25 cellular contexts compared by ENCODE assay signal in genomic region chr2:219183151-219183757, GRCh38. TPM values are rescaled to one million over a fixed set of nuclear protein-coding genes. Genes with fewer than 3 reads are reported as not detected.
A peak's percentile ranks its signal among the peaks of the same experiment; 100 is the strongest.
DNase-seq lines count a peak whose midpoint lies in the region; ATAC-seq and TF ChIP-seq lines count a peak whose summit lies in the region.
"Had no signal": no experiment of that assay in that cellular context is flagged by ENCODE, and none has a peak within 500 bp of the region (broad histone marks: within the 10 kb centered on the region; RNA-seq: fewer than 3 reads in every experiment).

No MANE protein-coding gene starts in this region.

- peaks cover 61% of the 10 kb centered on the region for H3K4me1 Mint-ChIP-seq in activated CD4-positive, alpha-beta T cell treated with anti-CD3 and anti-CD28 coated beads, Interleukin-2, amount 10 ng/mL, durations not matched to agents 7 days and 5 days

- 94% methylated on average over 6 of the region's 6 CpGs for WGBS in esophagus muscularis mucosa
- 64 to 91% methylated on average over 6 of the region's 6 CpGs for WGBS in sigmoid colon, 2 donors

- H3K9me3 ChIP-seq in WERI-Rb-1 (ENCODE audit: severe bottlenecking) (no peaks in the 10 kb centered on the region), esophagus muscularis mucosa (no peaks in the 10 kb centered on the region), sigmoid colon (no peaks in the 10 kb centered on the region)
- H3K9me3 ChIP-seq: BE2C, lower lobe of right lung, MG63, prostate gland, uterus had no signal

- CTCF ChIA-PET in activated CD4-positive, alpha-beta T cell treated with anti-CD3 and anti-CD28 coated beads, Interleukin-2, amount 10 ng/mL, durations not matched to agents 7 days and 5 days (lab: Charles Lee), result interaction anchor here (1.0 to 7.2 kb wide), 7 partner anchors 9 to 112 kb away, joined by 3 to 40 read pairs (median 10); partner anchors contain the start of genes NHEJ1 and ZFAND2B

- TF ChIP-seq EP300 in esophagus muscularis mucosa (IDR thresholded peaks at IDR 0.05) (no peak), sigmoid colon (IDR thresholded peaks at IDR 0.05) (no peak)

- DNase-seq in activated CD4-positive, alpha-beta T cell treated with anti-CD3 and anti-CD28 coated beads, Interleukin-2, amount 10 ng/mL, durations not matched to agents 7 days and 5 days, result no peak
- DNase-seq in activated CD4-positive, alpha-beta T cell treated with anti-CD3 and anti-CD28 coated beads for 1 hour, result no peak
- DNase-seq in WERI-Rb-1, result no peak
- peak; percentile 78 for DNase-seq in esophagus muscularis mucosa (ENCODE audit: extremely low spot score)
- DNase-seq in sigmoid colon, result peak; percentile 48
- DNase-seq in ureter (ENCODE audit: low spot score), result no peak
- no peak for DNase-seq in NCI-H187 treated with DMSO at 0.1 percent for 48 hours (lab: John Stamatoyannopoulos, UW)
- DNase-seq: activated naive CD4-positive, alpha-beta T cell treated with anti-CD3 and anti-CD28 coated beads, Interleukin-2, amount 50 U/mL, for 16 hours; BE2C; brain microvascular endothelial cell; dermis blood vessel endothelial cell; HCEC 1CT; hippocampal formation; MG63; naive B cell; NCI-H1436 treated with DMSO at 0.1 percent for 48 hours; OCI-M1; SIG-M5; stimulated activated CD4-positive, alpha-beta T cell treated with anti-CD3 and anti-CD28 coated beads, Interleukin-2, amount 100 ng/mL, for 48 hours; uterus had no signal

- ATAC-seq in HG02970 (IDR thresholded peaks at IDR 0.05; ENCODE audit: low FRiP score, unreplicated experiment), result no peak
- ATAC-seq: HepG2, lower lobe of right lung had no signal

- H3K36me3 Mint-ChIP-seq in activated CD4-positive, alpha-beta T cell treated with anti-CD3 and anti-CD28 coated beads, Interleukin-2, amount 10 ng/mL, durations not matched to agents 7 days and 5 days (ENCODE audit: low read depth), result peaks cover 61% of the 10 kb centered on the region

- H3K4me3 ChIP-seq in WERI-Rb-1 (ENCODE audit: low read depth, low read length) (no peak overlapping the region), esophagus muscularis mucosa (no peak overlapping the region), sigmoid colon (no peak overlapping the region)
- H3K4me3 ChIP-seq: lower lobe of right lung, MG63, prostate gland, skin epidermis, uterus had no signal

- intact Hi-C loops in esophagus muscularis mucosa (cut with DNase I), result no loop called here
- intact Hi-C loops in sigmoid colon (cut with DNase I), result no loop called here

- H3K4me1 ChIP-seq in esophagus muscularis mucosa, result peaks cover 12 to 27% (median 17%) of the 10 kb centered on the region in 4 donors
- H3K4me1 ChIP-seq in sigmoid colon, result peaks cover 0 to 17% (median 16%) of the 10 kb centered on the region in 4 donors
- H3K4me1 ChIP-seq: BE2C had no signal

- H3K27me3 ChIP-seq in WERI-Rb-1 (ENCODE audit: insufficient read depth, low read depth, severe bottlenecking), result no peaks in the 10 kb centered on the region
- H3K27me3 ChIP-seq in esophagus muscularis mucosa, result no peaks in the 10 kb centered on the region
- H3K27me3 ChIP-seq in sigmoid colon, result no peaks in the 10 kb centered on the region
- H3K27me3 ChIP-seq: BE2C, brain microvascular endothelial cell, MG63, uterus had no signal

- peaks cover 57% of the 10 kb centered on the region for H3K36me3 ChIP-seq in WERI-Rb-1
- H3K36me3 ChIP-seq in esophagus muscularis mucosa, result peaks cover 49 to 62% (median 54%) of the 10 kb centered on the region in 4 donors
- peaks cover 29 to 60% (median 40%) of the 10 kb centered on the region in 4 donors for H3K36me3 ChIP-seq in sigmoid colon
- H3K36me3 ChIP-seq: uterus had no signal

- POLR2A ChIA-PET in activated CD4-positive, alpha-beta T cell treated with anti-CD3 and anti-CD28 coated beads, Interleukin-2, amount 10 ng/mL, durations not matched to agents 7 days and 5 days (lab: Charles Lee), result interaction anchor here (1.1 kb wide), 1 partner anchor 11 kb away, joined by 3 read pairs; no protein-coding TSS in a partner anchor

- H3K27me3 Mint-ChIP-seq in activated CD4-positive, alpha-beta T cell treated with anti-CD3 and anti-CD28 coated beads, Interleukin-2, amount 10 ng/mL, durations not matched to agents 7 days and 5 days, result no peaks in the 10 kb centered on the region
- H3K27me3 Mint-ChIP-seq: naive B cell had no signal

- H3K27ac Mint-ChIP-seq in activated CD4-positive, alpha-beta T cell treated with anti-CD3 and anti-CD28 coated beads, Interleukin-2, amount 10 ng/mL, durations not matched to agents 7 days and 5 days, result peak overlapping the region; percentile 56

- H3K27ac ChIP-seq in WERI-Rb-1 (peak overlapping the region; percentile 83), esophagus muscularis mucosa (replicated peaks in 1 of 4) (no peak overlapping the region), sigmoid colon (peak overlapping the region in 1 of 4 donors; percentile 6)
- H3K27ac ChIP-seq: brain microvascular endothelial cell, lower lobe of right lung, prostate gland, skin epidermis, uterus had no signal

- TF ChIP-seq CTCF in WERI-Rb-1 (IDR thresholded peaks at IDR 0.05; ENCODE audit: low read depth, low read length) (no peak), esophagus muscularis mucosa (IDR thresholded peaks at IDR 0.05) (no peak), sigmoid colon (IDR thresholded peaks at IDR 0.05) (no peak)

- no peaks in the 10 kb centered on the region for H3K9me3 Mint-ChIP-seq in activated CD4-positive, alpha-beta T cell treated with anti-CD3 and anti-CD28 coated beads, Interleukin-2, amount 10 ng/mL, durations not matched to agents 7 days and 5 days
- H3K9me3 Mint-ChIP-seq: naive B cell had no signal

- TF ChIP-seq POLR2A in esophagus muscularis mucosa (IDR thresholded peaks at IDR 0.05; ENCODE audit: low read depth) (no peak), sigmoid colon (IDR thresholded peaks at IDR 0.05) (no peak)

- H3K4me3 Mint-ChIP-seq in activated CD4-positive, alpha-beta T cell treated with anti-CD3 and anti-CD28 coated beads, Interleukin-2, amount 10 ng/mL, durations not matched to agents 7 days and 5 days, result no peak overlapping the region

RNA-seq across cellular contexts. Expression of gene RETREG2, which starts 5.2 kb away (rescaled TPM):
- total RNA-seq in activated CD4-positive, alpha-beta T cell treated with anti-CD3 and anti-CD28 coated beads, Interleukin-2, amount 10 ng/mL, durations not matched to agents 7 days and 5 days, result 100 to 1,000 TPM in 1 of 2 experiments, 10 to 100 TPM in 1; 95.1 to 102 TPM
- total RNA-seq in esophagus muscularis mucosa (10 to 100 TPM; 44.0 to 69.3 (median 56.3) TPM), sigmoid colon (10 to 100 TPM; 37.3 to 48.2 (median 43.2) TPM), ureter (79.6 TPM)
- polyA plus RNA-seq in sigmoid colon, result 10 to 100 TPM; 36.6 to 81.3 (median 43.5) TPM

RNA-seq across cellular contexts. Expression of gene CNPPD1, which starts 6.5 kb away (rescaled TPM):
- total RNA-seq in activated CD4-positive, alpha-beta T cell treated with anti-CD3 and anti-CD28 coated beads, Interleukin-2, amount 10 ng/mL, durations not matched to agents 7 days and 5 days, result 10 to 100 TPM; 79.6 to 79.8 TPM
- total RNA-seq in esophagus muscularis mucosa (10 to 100 TPM; 41.9 to 98.0 (median 61.9) TPM), sigmoid colon (10 to 100 TPM; 24.1 to 38.5 (median 34.1) TPM), ureter (56.4 TPM)
- 10 to 100 TPM; 53.5 to 79.5 (median 59.4) TPM for polyA plus RNA-seq in sigmoid colon

RNA-seq across cellular contexts. Expression of gene SLC23A3, which starts 13.4 kb away (rescaled TPM):
- total RNA-seq in activated CD4-positive, alpha-beta T cell treated with anti-CD3 and anti-CD28 coated beads, Interleukin-2, amount 10 ng/mL, durations not matched to agents 7 days and 5 days, result 1 to 10 TPM; 2.3 to 2.8 TPM
- total RNA-seq in esophagus muscularis mucosa, result under 1 TPM; 0.23 to 0.58 (median 0.37) TPM
- total RNA-seq in sigmoid colon, result 1 to 10 TPM in 1 of 4 donors, under 1 TPM in 3; 0.14 to 3.9 (median 0.67) TPM
- polyA plus RNA-seq in sigmoid colon, result 1 to 10 TPM in 2 of 3 donors, under 1 TPM in 1; 0.60 to 6.5 (median 1.6) TPM
- total RNA-seq in ureter, result 1.6 TPM

RNA-seq across cellular contexts. Expression of gene NHEJ1, which starts 22.6 kb away (rescaled TPM):
- 10 to 100 TPM; 18.1 to 20.3 TPM for total RNA-seq in activated CD4-positive, alpha-beta T cell treated with anti-CD3 and anti-CD28 coated beads, Interleukin-2, amount 10 ng/mL, durations not matched to agents 7 days and 5 days
- 10 to 100 TPM; 15.1 to 24.4 (median 17.8) TPM for total RNA-seq in esophagus muscularis mucosa
- total RNA-seq in sigmoid colon, result 10 to 100 TPM; 15.1 to 22.5 (median 18.4) TPM
- 10 to 100 TPM; 23.6 to 60.1 (median 50.2) TPM for polyA plus RNA-seq in sigmoid colon
- 13.9 TPM for total RNA-seq in ureter

RNA-seq across cellular contexts. Expression of gene ZFAND2B, which starts 23.3 kb away (rescaled TPM):
- 10 to 100 TPM; 49.1 to 60.2 TPM for total RNA-seq in activated CD4-positive, alpha-beta T cell treated with anti-CD3 and anti-CD28 coated beads, Interleukin-2, amount 10 ng/mL, durations not matched to agents 7 days and 5 days
- total RNA-seq in esophagus muscularis mucosa (10 to 100 TPM; 27.0 to 50.1 (median 36.9) TPM), sigmoid colon (10 to 100 TPM; 26.9 to 55.8 (median 45.6) TPM), ureter (28.7 TPM)
- polyA plus RNA-seq in sigmoid colon, result 100 to 1,000 TPM in 1 of 3 donors, 10 to 100 TPM in 2; 52.4 to 103 (median 95.5) TPM

Comparison
In these comparisons a context has a peak if more than half of its experiments do, and no peak if none do; other contexts are left out.
1. DNase-seq: peak in esophagus muscularis mucosa (single experiment) and sigmoid colon (single experiment); none in activated CD4-positive, alpha-beta T cell treated with anti-CD3 and anti-CD28 coated beads, Interleukin-2, amount 10 ng/mL, durations not matched to agents 7 days and 5 days (single experiment), activated CD4-positive, alpha-beta T cell treated with anti-CD3 and anti-CD28 coated beads for 1 hour (single experiment), WERI-Rb-1 (single experiment), ureter (single experiment) and NCI-H187 treated with DMSO at 0.1 percent for 48 hours (single experiment).